1 cellular context compared by ENCODE assay signal in the genomic region with DNA sequence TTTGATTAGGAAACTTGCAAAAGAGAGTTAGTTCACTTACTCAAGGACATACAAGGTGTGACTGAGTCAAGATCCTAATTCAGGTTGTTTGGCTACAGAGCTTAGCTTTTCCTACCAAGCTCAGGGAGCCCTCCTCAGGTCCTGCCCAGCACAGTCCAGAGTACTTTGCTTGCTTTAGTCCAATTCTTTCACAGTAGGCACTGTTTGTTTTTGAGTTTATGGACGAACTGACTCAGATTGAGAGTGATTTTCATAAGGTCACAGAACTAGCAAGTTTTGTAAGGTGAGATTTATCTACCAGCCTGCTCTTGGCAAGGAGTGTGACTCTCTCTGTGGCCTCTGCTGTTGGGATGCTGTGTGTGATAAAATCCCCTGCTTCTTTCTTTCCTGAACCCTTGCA.
TF ChIP-seq lines count a peak whose summit lies in the region.

No MANE protein-coding gene starts in this region.

TF ChIP-seq in HepG2, 621 proteins besides CTCF, POLR2A, EP300 and RAD21:
- no peak for TF ChIP-seq CREB1 (IDR thresholded peaks at IDR 0.05)
- 0 out of 2 replicates have a peak, but pooled peaks have one; percentile 25 for TF ChIP-seq CREB1 (CRISPR knock-in tag; IDR thresholded peaks at IDR 0.05)
- TF ChIP-seq FOSL2 (CRISPR knock-in tag; IDR thresholded peaks at IDR 0.05): 0 out of 2 replicates have a peak, but pooled peaks have one; percentile 23
- TF ChIP-seq, protein P1, sequence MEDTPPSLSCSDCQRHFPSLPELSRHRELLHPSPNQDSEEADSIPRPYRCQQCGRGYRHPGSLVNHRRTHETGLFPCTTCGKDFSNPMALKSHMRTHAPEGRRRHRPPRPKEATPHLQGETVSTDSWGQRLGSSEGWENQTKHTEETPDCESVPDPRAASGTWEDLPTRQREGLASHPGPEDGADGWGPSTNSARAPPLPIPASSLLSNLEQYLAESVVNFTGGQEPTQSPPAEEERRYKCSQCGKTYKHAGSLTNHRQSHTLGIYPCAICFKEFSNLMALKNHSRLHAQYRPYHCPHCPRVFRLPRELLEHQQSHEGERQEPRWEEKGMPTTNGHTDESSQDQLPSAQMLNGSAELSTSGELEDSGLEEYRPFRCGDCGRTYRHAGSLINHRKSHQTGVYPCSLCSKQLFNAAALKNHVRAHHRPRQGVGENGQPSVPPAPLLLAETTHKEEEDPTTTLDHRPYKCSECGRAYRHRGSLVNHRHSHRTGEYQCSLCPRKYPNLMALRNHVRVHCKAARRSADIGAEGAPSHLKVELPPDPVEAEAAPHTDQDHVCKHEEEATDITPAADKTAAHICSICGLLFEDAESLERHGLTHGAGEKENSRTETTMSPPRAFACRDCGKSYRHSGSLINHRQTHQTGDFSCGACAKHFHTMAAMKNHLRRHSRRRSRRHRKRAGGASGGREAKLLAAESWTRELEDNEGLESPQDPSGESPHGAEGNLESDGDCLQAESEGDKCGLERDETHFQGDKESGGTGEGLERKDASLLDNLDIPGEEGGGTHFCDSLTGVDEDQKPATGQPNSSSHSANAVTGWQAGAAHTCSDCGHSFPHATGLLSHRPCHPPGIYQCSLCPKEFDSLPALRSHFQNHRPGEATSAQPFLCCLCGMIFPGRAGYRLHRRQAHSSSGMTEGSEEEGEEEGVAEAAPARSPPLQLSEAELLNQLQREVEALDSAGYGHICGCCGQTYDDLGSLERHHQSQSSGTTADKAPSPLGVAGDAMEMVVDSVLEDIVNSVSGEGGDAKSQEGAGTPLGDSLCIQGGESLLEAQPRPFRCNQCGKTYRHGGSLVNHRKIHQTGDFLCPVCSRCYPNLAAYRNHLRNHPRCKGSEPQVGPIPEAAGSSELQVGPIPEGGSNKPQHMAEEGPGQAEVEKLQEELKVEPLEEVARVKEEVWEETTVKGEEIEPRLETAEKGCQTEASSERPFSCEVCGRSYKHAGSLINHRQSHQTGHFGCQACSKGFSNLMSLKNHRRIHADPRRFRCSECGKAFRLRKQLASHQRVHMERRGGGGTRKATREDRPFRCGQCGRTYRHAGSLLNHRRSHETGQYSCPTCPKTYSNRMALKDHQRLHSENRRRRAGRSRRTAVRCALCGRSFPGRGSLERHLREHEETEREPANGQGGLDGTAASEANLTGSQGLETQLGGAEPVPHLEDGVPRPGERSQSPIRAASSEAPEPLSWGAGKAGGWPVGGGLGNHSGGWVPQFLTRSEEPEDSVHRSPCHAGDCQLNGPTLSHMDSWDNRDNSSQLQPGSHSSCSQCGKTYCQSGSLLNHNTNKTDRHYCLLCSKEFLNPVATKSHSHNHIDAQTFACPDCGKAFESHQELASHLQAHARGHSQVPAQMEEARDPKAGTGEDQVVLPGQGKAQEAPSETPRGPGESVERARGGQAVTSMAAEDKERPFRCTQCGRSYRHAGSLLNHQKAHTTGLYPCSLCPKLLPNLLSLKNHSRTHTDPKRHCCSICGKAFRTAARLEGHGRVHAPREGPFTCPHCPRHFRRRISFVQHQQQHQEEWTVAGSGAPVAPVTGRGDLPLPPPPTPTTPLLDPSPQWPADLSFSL (CRISPR knock-in tag; IDR thresholded peaks at IDR 0.05): no peak
- no peak for TF ChIP-seq PAX8 (CRISPR knock-in tag; IDR thresholded peaks at IDR 0.05; ENCODE audit: borderline replicate concordance)
- TF ChIP-seq ZNF850 (CRISPR knock-in tag; conservative IDR thresholded peaks at IDR 0.05): peak; percentile 83; the same call in 1 of the 2 replicates
